Comparison of ENCODE assay signal across 8 cellular contexts in genomic region chr21:37220981-37221664, GRCh38. TPM values are rescaled to one million over a fixed set of nuclear protein-coding genes. Genes with fewer than 3 reads are reported as not detected.
DNase-seq lines count a peak whose midpoint lies in the region; ATAC-seq and TF ChIP-seq lines count a peak whose summit lies in the region.

No MANE protein-coding gene starts in this region.

- H3K27me3 Mint-ChIP-seq in IgD-negative memory B cell: no peaks in the 10 kb centered on the region
- no peaks in the 10 kb centered on the region for H3K27me3 Mint-ChIP-seq in naive thymus-derived CD4-positive, alpha-beta T cell
- no peaks in the 10 kb centered on the region for H3K27me3 Mint-ChIP-seq in stimulated activated naive B cell treated with anti-CD40 and anti-IgM and Interleukin-4, amounts not matched to agents 10 μg/mL and 1 μg/mL and 100 μg/mL, for 72 hours

- peaks cover 25 to 33% of the 10 kb centered on the region in 2 donors for H3K4me1 ChIP-seq in naive thymus-derived CD4-positive, alpha-beta T cell (ENCODE audit: control insufficient read depth in 2 of 2, insufficient read depth in 2 of 2, low read length in 2 of 2)

- no peaks in the 10 kb centered on the region for H3K9me3 ChIP-seq in naive thymus-derived CD4-positive, alpha-beta T cell (ENCODE audit: control insufficient read depth in 2 of 3, low read length in 3 of 3)

- H3K27ac ChIP-seq in naive thymus-derived CD4-positive, alpha-beta T cell (ENCODE audit: low read depth, low read length): peak overlapping the region; percentile 81

- peak overlapping the region; percentile 83 for H3K4me3 ChIP-seq in naive thymus-derived CD4-positive, alpha-beta T cell (ENCODE audit: low read length)

- peak; percentile 92 for ATAC-seq in GM21576 (IDR thresholded peaks at IDR 0.05; ENCODE audit: unreplicated experiment)
- ATAC-seq in naive thymus-derived CD4-positive, alpha-beta T cell: peak; percentile 90
- peak; percentile 90 for ATAC-seq in stimulated activated naive B cell treated with anti-CD40 and anti-IgM and Interleukin-4, amounts not matched to agents 10 μg/mL and 1 μg/mL and 100 μg/mL, for 72 hours (replicated peaks)

- peak overlapping the region; percentile 93 to 98 (median 95) for H3K4me3 Mint-ChIP-seq in IgD-negative memory B cell
- H3K4me3 Mint-ChIP-seq in naive thymus-derived CD4-positive, alpha-beta T cell: peak overlapping the region; percentile 85 to 95 (median 92)
- peak overlapping the region; percentile 95 to 97 for H3K4me3 Mint-ChIP-seq in stimulated activated naive B cell treated with anti-CD40 and anti-IgM and Interleukin-4, amounts not matched to agents 10 μg/mL and 1 μg/mL and 100 μg/mL, for 72 hours

- CTCF ChIA-PET in naive thymus-derived CD4-positive, alpha-beta T cell (lab: Charles Lee): interaction anchor here (0.6 to 1.2 kb wide), 3 partner anchors 34 to 342 kb away, joined by 3 to 5 read pairs (median 4); no protein-coding TSS in a partner anchor

- H3K4me1 Mint-ChIP-seq in IgD-negative memory B cell: peaks cover 8 to 18% (median 11%) of the 10 kb centered on the region in 3 donors
- peaks cover 17 to 65% (median 56%) of the 10 kb centered on the region in 7 donors for H3K4me1 Mint-ChIP-seq in naive thymus-derived CD4-positive, alpha-beta T cell
- H3K4me1 Mint-ChIP-seq in stimulated activated naive B cell treated with anti-CD40 and anti-IgM and Interleukin-4, amounts not matched to agents 10 μg/mL and 1 μg/mL and 100 μg/mL, for 72 hours: peaks cover 25 to 37% of the 10 kb centered on the region in 2 donors

- H3K27ac Mint-ChIP-seq in IgD-negative memory B cell: peak overlapping the region; percentile 15 to 94 (median 31)
- peak overlapping the region; percentile 85 to 95 (median 91) for H3K27ac Mint-ChIP-seq in naive thymus-derived CD4-positive, alpha-beta T cell
- peak overlapping the region; percentile 98 for H3K27ac Mint-ChIP-seq in stimulated activated naive B cell treated with anti-CD40 and anti-IgM and Interleukin-4, amounts not matched to agents 10 μg/mL and 1 μg/mL and 100 μg/mL, for 72 hours

- POLR2A ChIA-PET in naive thymus-derived CD4-positive, alpha-beta T cell (lab: Charles Lee): interaction anchor here (0.9 to 2.6 kb wide), 6 partner anchors 9 to 343 kb away, joined by 3 to 12 read pairs (median 4); partner anchors contain the start of genes DYRK1A and VPS26C

- peak; percentile 73 for DNase-seq in DMS53 treated with DMSO at 0.1 percent for 48 hours (lab: John Stamatoyannopoulos, UW; ENCODE audit: unreplicated experiment)
- peak; percentile 85 for DNase-seq in activated T-helper 1 cell treated with Interleukin-2 at 50 U/mL for 16 hours (ENCODE audit: low read depth)
- peak; percentile 92 for DNase-seq in fibroblast of gingiva (ENCODE audit: low read depth)
- peak; percentile 76 to 95 (median 88) for DNase-seq in naive thymus-derived CD4-positive, alpha-beta T cell
- DNase-seq in stimulated activated naive B cell treated with anti-CD40 and anti-IgM and Interleukin-4, amounts not matched to agents 10 μg/mL and 1 μg/mL and 100 μg/mL, for 72 hours: peak; percentile 92

- H3K9me3 Mint-ChIP-seq in IgD-negative memory B cell: no peaks in the 10 kb centered on the region
- H3K9me3 Mint-ChIP-seq in naive thymus-derived CD4-positive, alpha-beta T cell: peaks cover 0 to 4% (median 0%) of the 10 kb centered on the region in 11 donors
- H3K9me3 Mint-ChIP-seq in stimulated activated naive B cell treated with anti-CD40 and anti-IgM and Interleukin-4, amounts not matched to agents 10 μg/mL and 1 μg/mL and 100 μg/mL, for 72 hours: no peaks in the 10 kb centered on the region

- H3K27me3 ChIP-seq in naive thymus-derived CD4-positive, alpha-beta T cell (ENCODE audit: control insufficient read depth in 2 of 2, insufficient read depth in 2 of 2, low read length in 2 of 2): no peaks in the 10 kb centered on the region

- peaks cover 0 to 9% (median 3%) of the 10 kb centered on the region in 3 experiments for H3K36me3 ChIP-seq in naive thymus-derived CD4-positive, alpha-beta T cell (ENCODE audit: control insufficient read depth in 2 of 3, insufficient read depth in 3 of 3, low read length in 3 of 3)

- H3K36me3 Mint-ChIP-seq in IgD-negative memory B cell: no peaks in the 10 kb centered on the region
- H3K36me3 Mint-ChIP-seq in naive thymus-derived CD4-positive, alpha-beta T cell: peaks cover 0 to 46% (median 5%) of the 10 kb centered on the region in 5 donors
- H3K36me3 Mint-ChIP-seq in stimulated activated naive B cell treated with anti-CD40 and anti-IgM and Interleukin-4, amounts not matched to agents 10 μg/mL and 1 μg/mL and 100 μg/mL, for 72 hours: peaks cover 19 to 47% of the 10 kb centered on the region in 2 donors

- intact Hi-C loops in naive thymus-derived CD4-positive, alpha-beta T cell (cut with micrococcal nuclease): loop anchor here (1.0 to 5.0 kb wide), 14 partner anchors 14 to 906 kb away; partner anchors contain the start of genes DYRK1A (in 2 of the 2), VPS26C (in 2 of the 2), PIGP (in 1 of the 2) and TTC3 (in 1 of the 2)

TF ChIP-seq in PFSK-1, 5 proteins besides CTCF, POLR2A, EP300 and RAD21:
- TF ChIP-seq, protein P1, sequence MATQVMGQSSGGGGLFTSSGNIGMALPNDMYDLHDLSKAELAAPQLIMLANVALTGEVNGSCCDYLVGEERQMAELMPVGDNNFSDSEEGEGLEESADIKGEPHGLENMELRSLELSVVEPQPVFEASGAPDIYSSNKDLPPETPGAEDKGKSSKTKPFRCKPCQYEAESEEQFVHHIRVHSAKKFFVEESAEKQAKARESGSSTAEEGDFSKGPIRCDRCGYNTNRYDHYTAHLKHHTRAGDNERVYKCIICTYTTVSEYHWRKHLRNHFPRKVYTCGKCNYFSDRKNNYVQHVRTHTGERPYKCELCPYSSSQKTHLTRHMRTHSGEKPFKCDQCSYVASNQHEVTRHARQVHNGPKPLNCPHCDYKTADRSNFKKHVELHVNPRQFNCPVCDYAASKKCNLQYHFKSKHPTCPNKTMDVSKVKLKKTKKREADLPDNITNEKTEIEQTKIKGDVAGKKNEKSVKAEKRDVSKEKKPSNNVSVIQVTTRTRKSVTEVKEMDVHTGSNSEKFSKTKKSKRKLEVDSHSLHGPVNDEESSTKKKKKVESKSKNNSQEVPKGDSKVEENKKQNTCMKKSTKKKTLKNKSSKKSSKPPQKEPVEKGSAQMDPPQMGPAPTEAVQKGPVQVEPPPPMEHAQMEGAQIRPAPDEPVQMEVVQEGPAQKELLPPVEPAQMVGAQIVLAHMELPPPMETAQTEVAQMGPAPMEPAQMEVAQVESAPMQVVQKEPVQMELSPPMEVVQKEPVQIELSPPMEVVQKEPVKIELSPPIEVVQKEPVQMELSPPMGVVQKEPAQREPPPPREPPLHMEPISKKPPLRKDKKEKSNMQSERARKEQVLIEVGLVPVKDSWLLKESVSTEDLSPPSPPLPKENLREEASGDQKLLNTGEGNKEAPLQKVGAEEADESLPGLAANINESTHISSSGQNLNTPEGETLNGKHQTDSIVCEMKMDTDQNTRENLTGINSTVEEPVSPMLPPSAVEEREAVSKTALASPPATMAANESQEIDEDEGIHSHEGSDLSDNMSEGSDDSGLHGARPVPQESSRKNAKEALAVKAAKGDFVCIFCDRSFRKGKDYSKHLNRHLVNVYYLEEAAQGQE (IDR thresholded peaks at IDR 0.05; ENCODE audit: insufficient read depth in 1 of 2, low read depth in 2 of 2, low read length in 2 of 2): peak in 1 of 2 experiments; percentile 64; a peak in 2 of 4 replicates
- TF ChIP-seq SIN3A (IDR thresholded peaks at IDR 0.05; ENCODE audit: borderline replicate concordance, insufficient read depth, low read length) (0 out of 2 replicates have a peak, but pooled peaks have one; percentile 40), FOXP2 (optimal IDR thresholded peaks at IDR 0.05; ENCODE audit: borderline replicate concordance, extremely low read depth, extremely low read length, insufficient read depth) (peak; percentile 98), TAF1 (IDR thresholded peaks at IDR 0.05; ENCODE audit: borderline replicate concordance, insufficient read depth, low read length) (peak; percentile 63; the same call in 1 of the 2 replicates), POLR2AphosphoS5 (IDR thresholded peaks at IDR 0.05; ENCODE audit: low read depth, low read length) (peak; percentile 86)

RNA-seq across cellular contexts. Expression of gene VPS26C, which starts 46.0 kb away (rescaled TPM):
- 64.8 TPM for polyA plus RNA-seq in IgD-negative memory B cell
- 55.5 TPM for polyA plus RNA-seq in PFSK-1 (2012; ENCODE audit: insufficient read length, low read depth)
- 10 to 100 TPM; 46.8 to 83.5 (median 77.7) TPM for total RNA-seq in naive thymus-derived CD4-positive, alpha-beta T cell
- 10 to 100 TPM; 60.1 to 78.5 TPM for polyA plus RNA-seq in naive thymus-derived CD4-positive, alpha-beta T cell

Comparison
In these comparisons a context has a peak if more than half of its experiments do, and no peak if none do; other contexts are left out.
1. Peak in every context shown above with its lines: DNase-seq, ATAC-seq, H3K4me3 ChIP-seq and H3K27ac ChIP-seq.
2. H3K27ac Mint-ChIP-seq: peak in every context shown above with its lines; median percentile 98 in stimulated activated naive B cell treated with anti-CD40 and anti-IgM and Interleukin-4, amounts not matched to agents 10 μg/mL and 1 μg/mL and 100 μg/mL, for 72 hours; 91 in naive thymus-derived CD4-positive, alpha-beta T cell; 31 in IgD-negative memory B cell.